Comparison of ENCODE assay signal across 4 cellular contexts in the genomic region with DNA sequence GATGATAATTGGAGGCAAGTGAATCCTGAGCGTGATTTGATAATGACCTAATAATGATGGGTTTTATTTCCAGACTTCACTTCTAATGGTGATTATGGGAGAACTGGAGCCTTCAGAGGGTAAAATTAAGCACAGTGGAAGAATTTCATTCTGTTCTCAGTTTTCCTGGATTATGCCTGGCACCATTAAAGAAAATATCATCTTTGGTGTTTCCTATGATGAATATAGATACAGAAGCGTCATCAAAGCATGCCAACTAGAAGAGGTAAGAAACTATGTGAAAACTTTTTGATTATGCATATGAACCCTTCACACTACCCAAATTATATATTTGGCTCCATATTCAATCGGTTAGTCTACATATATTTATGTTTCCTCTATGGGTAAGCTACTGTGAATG.
"Had no signal": no experiment of that assay in that cellular context is flagged by ENCODE, and none has a peak within 500 bp of the region (broad histone marks: within the 10 kb centered on the region; RNA-seq: fewer than 3 reads in every experiment).

No MANE protein-coding gene starts in this region.

- DNase-seq: IMR-90, KBM-7, KG1 had no signal

- H3K4me3 ChIP-seq: K562 had no signal
